ENCODE assay signal across 19 cellular contexts in genomic region chr10:77406764-77407430, GRCh38.
DNase-seq lines count a peak whose midpoint lies in the region; ATAC-seq and TF ChIP-seq lines count a peak whose summit lies in the region.
"Had no signal": no experiment of that assay in that cellular context is flagged by ENCODE, and none has a peak within 500 bp of the region (broad histone marks: within the 10 kb centered on the region; RNA-seq: fewer than 3 reads in every experiment).

No MANE protein-coding gene starts in this region.

- H3K4me1 ChIP-seq in Panc1 (ENCODE audit: control insufficient read depth, insufficient read depth, low read length), result peaks cover 52% of the 10 kb centered on the region
- peaks cover 41 to 46% (median 45%) of the 10 kb centered on the region in 4 donors for H3K4me1 ChIP-seq in transverse colon
- H3K4me1 ChIP-seq in prostate gland (replicated peaks), result no peaks in the 10 kb centered on the region
- H3K4me1 ChIP-seq: adrenal gland had no signal

- H3K36me3 ChIP-seq in Panc1 (ENCODE audit: control insufficient read depth, insufficient read depth, low read length) (no peaks in the 10 kb centered on the region), transverse colon (no peaks in the 10 kb centered on the region), prostate gland (no peaks in the 10 kb centered on the region)
- H3K36me3 ChIP-seq: adrenal gland, BE2C had no signal

- no TSS peak for BruUV-seq in Panc1 (replicated peaks; lab: Mats Ljungman, UMichigan)

- H3K4me3 ChIP-seq in Panc1 (ENCODE audit: low read depth in 2 of 2, low read length in 2 of 2) (no peak overlapping the region), transverse colon (no peak overlapping the region), prostate gland (no peak overlapping the region)
- H3K4me3 ChIP-seq: adrenal gland, GM23248 had no signal

- POLR2A ChIA-PET in Panc1 (lab: Charles Lee), result no interaction called here

- no peak for TF ChIP-seq CTCF in Panc1 (IDR thresholded peaks at IDR 0.05)
- TF ChIP-seq CTCF in transverse colon (IDR thresholded peaks at IDR 0.05), result no peak
- no peak for TF ChIP-seq CTCF in prostate gland (IDR thresholded peaks at IDR 0.05)

- TF ChIP-seq POLR2A in transverse colon (IDR thresholded peaks at IDR 0.05) (no peak), prostate gland (IDR thresholded peaks at IDR 0.05) (no peak)

- ATAC-seq in Panc1 (no peak), HG03045 (IDR thresholded peaks at IDR 0.05; ENCODE audit: unreplicated experiment) (no peak), GM21360 (IDR thresholded peaks at IDR 0.05; ENCODE audit: unreplicated experiment) (no peak)

- peak; percentile 18 for DNase-seq in DMS53 (lab: John Stamatoyannopoulos, UW)
- no peak for DNase-seq in DMS53 treated with DMSO at 0.1 percent for 48 hours (lab: John Stamatoyannopoulos, UW; ENCODE audit: unreplicated experiment)
- no peak for DNase-seq in Panc1 (ENCODE audit: low read depth, low spot score)
- DNase-seq in myocyte (ENCODE audit: low read depth), result peak; percentile 87
- no peak for DNase-seq in transverse colon
- DNase-seq in prostate gland (ENCODE audit: low spot score), result no peak
- DNase-seq: activated CD4-positive, alpha-beta T cell treated with anti-CD3 and anti-CD28 coated beads, Interleukin-2, amount 50 U/mL, for 4 hours; activated effector memory CD4-positive, alpha-beta T cell treated with anti-CD3 and anti-CD28 coated beads, Interleukin-2, amount 50 U/mL, for 16 hours; adrenal gland; BE2C; Calu3; caudate nucleus; GM23248; NCI-H1092 treated with DMSO at 0.1 percent for 48 hours; RPMI8226 had no signal

- H3K27me3 ChIP-seq in Panc1 (ENCODE audit: control insufficient read depth, insufficient read depth, low read length) (no peaks in the 10 kb centered on the region), transverse colon (no peaks in the 10 kb centered on the region), prostate gland (replicated peaks; ENCODE audit: insufficient read depth) (no peaks in the 10 kb centered on the region)
- H3K27me3 ChIP-seq: BE2C had no signal

- in situ Hi-C loops in Panc1 (cut with HindIII; ENCODE audit: low pct_unique_long_range_greater_than_20kb, low sequenced_read_pairs), result no loop called here
- in situ Hi-C loops in transverse colon (cut with MboI; ENCODE audit: low pct_ligation_motif_present in 1 of 4, low pct_unique_long_range_greater_than_20kb in 1 of 4, low sequenced_read_pairs in 3 of 4), result loop anchor here in 1 of 4 donors (25.0 kb wide), 1 partner anchor 230 kb away; the partner anchor contains the start of gene KCNMA1

- intact Hi-C loops in Panc1 (cut with micrococcal nuclease; ENCODE audit: unreplicated experiment) (no loop called here), transverse colon (cut with DNase I; ENCODE audit: low total_unique reads) (no loop called here), prostate gland (cut with DNase I) (no loop called here)

- CTCF ChIA-PET in Panc1 (lab: Charles Lee), result no interaction called here

- no peak for TF ChIP-seq EP300 in transverse colon (IDR thresholded peaks at IDR 0.05; ENCODE audit: low read depth)

- H3K27ac ChIP-seq in Panc1 (ENCODE audit: low read length) (peak overlapping the region; percentile 55; the same call in 1 of the 2 replicates), transverse colon (peak overlapping the region; percentile 23 to 72 (median 52)), prostate gland (no peak overlapping the region)
- H3K27ac ChIP-seq: 22Rv1, adrenal gland, GM23248, VCaP had no signal

- whole genome bisulfite sequencing in transverse colon (ENCODE audit: low coverage in 1 of 2), 2 donors, result 31 to 100% methylated on average over 1 to 5 of the region's 5 CpGs
- 66% methylated on average over 5 of the region's 5 CpGs for WGBS in prostate gland

- H3K9me3 ChIP-seq in Panc1 (ENCODE audit: control insufficient read depth, insufficient read depth, low read depth, low read length) (no peaks in the 10 kb centered on the region), transverse colon (no peaks in the 10 kb centered on the region), prostate gland (no peaks in the 10 kb centered on the region)
- H3K9me3 ChIP-seq: adrenal gland, BE2C had no signal

Comparison
In these comparisons a context has a peak if more than half of its experiments do, and no peak if none do; other contexts are left out.
1. DNase-seq: peak in DMS53 (single experiment) and myocyte (single experiment); none in DMS53 treated with DMSO at 0.1 percent for 48 hours (single experiment), Panc1 (single experiment), transverse colon (single experiment) and prostate gland (single experiment).
2. H3K27ac ChIP-seq: peak in Panc1 (single experiment) and transverse colon (4 of 4); none in prostate gland (0 of 2).